Comparison of ENCODE assay signal across 11 cellular contexts in genomic region chr2:19369341-19369955, GRCh38. TPM values are rescaled to one million over a fixed set of nuclear protein-coding genes. Genes with fewer than 3 reads are reported as not detected.
DNase-seq lines count a peak whose midpoint lies in the region; ATAC-seq and TF ChIP-seq lines count a peak whose summit lies in the region.
"Had no signal": no experiment of that assay in that cellular context is flagged by ENCODE, and none has a peak within 500 bp of the region (broad histone marks: within the 10 kb centered on the region; RNA-seq: fewer than 3 reads in every experiment).

No MANE protein-coding gene starts in this region.

- in situ Hi-C loops in Caki2 (cut with HindIII; ENCODE audit: low pct_unique_long_range_greater_than_20kb, low sequenced_read_pairs) = no loop called here

- no peaks in the 10 kb centered on the region for H3K36me3 Mint-ChIP-seq in T-cell

- H3K4me1 Mint-ChIP-seq in T-cell = no peaks in the 10 kb centered on the region

- CTCF ChIA-PET in T-cell (lab: Charles Lee) = no interaction called here

- peak; percentile 71 for TF ChIP-seq CTCF in WERI-Rb-1 (IDR thresholded peaks at IDR 0.05; ENCODE audit: low read depth, low read length)

- no peaks in the 10 kb centered on the region for H3K9me3 Mint-ChIP-seq in T-cell

- no peak overlapping the region for H3K4me3 ChIP-seq in WERI-Rb-1 (ENCODE audit: low read depth, low read length)
- H3K4me3 ChIP-seq: left lung, spleen had no signal

- POLR2A ChIA-PET in T-cell (lab: Charles Lee) = interaction anchor here in 1 of 2 donors (0.6 kb wide), 1 partner anchor 68 kb away, joined by 3 read pairs; no protein-coding TSS in a partner anchor

- H3K27ac ChIP-seq in WERI-Rb-1 = no peak overlapping the region
- H3K27ac ChIP-seq: left lung, spleen had no signal

- no peaks in the 10 kb centered on the region for H3K36me3 ChIP-seq in WERI-Rb-1
- H3K36me3 ChIP-seq: left lung, spleen had no signal

- H3K9me3 ChIP-seq in WERI-Rb-1 (ENCODE audit: severe bottlenecking) = no peaks in the 10 kb centered on the region
- H3K9me3 ChIP-seq: left lung, spleen had no signal

- H3K27me3 ChIP-seq in WERI-Rb-1 (ENCODE audit: insufficient read depth, low read depth, severe bottlenecking) = peaks cover 83% of the 10 kb centered on the region

- H3K27ac Mint-ChIP-seq in T-cell = no peak overlapping the region

- no peak overlapping the region for H3K4me3 Mint-ChIP-seq in T-cell

- H3K27me3 Mint-ChIP-seq in T-cell = peaks cover 14 to 38% of the 10 kb centered on the region in 2 donors

- ATAC-seq in HG02870 (IDR thresholded peaks at IDR 0.05; ENCODE audit: unreplicated experiment) = no peak
- ATAC-seq in T-cell (replicated peaks in 1 of 4) = no peak
- ATAC-seq: left lung had no signal

- peak; percentile 49 for DNase-seq in Caki2 (ENCODE audit: low read depth)
- DNase-seq in LoVo (ENCODE audit: low spot score) = peak; percentile 14
- no peak for DNase-seq in WERI-Rb-1
- DNase-seq in kidney tubule cell (ENCODE audit: low spot score) = peak; percentile 54
- DNase-seq in NCI-H2107 treated with DMSO at 0.1 percent for 48 hours (lab: John Stamatoyannopoulos, UW; ENCODE audit: unreplicated experiment) = no peak
- DNase-seq in NOMO-1 treated with dmso at 0.1 percent for 144 hours (lab: John Stamatoyannopoulos, UW; ENCODE audit: unreplicated experiment) = no peak
- no peak for DNase-seq in T-cell
- DNase-seq: cerebellar nuclear complex, left lung, spleen had no signal

RNA-seq across cellular contexts. Expression of gene OSR1, which starts 11.0 kb away (rescaled TPM):
- 2.5 and 2.6 TPM in 2 replicates for total RNA-seq in Caki2 (2014; rRNA removed; shearing (Covaris generic); ENCODE audit: low replicate concordance)
- total RNA-seq in T-cell = not detected

Comparison
In these comparisons a context has a peak if more than half of its experiments do, and no peak if none do; other contexts are left out.
1. DNase-seq: peak in Caki2 (single experiment), LoVo (single experiment) and kidney tubule cell (single experiment); none in WERI-Rb-1 (single experiment), NCI-H2107 treated with DMSO at 0.1 percent for 48 hours (single experiment), NOMO-1 treated with dmso at 0.1 percent for 144 hours (single experiment) and T-cell (0 of 34).